Comparison of ENCODE assay signal across 19 cellular contexts in genomic region chr15:77869021-77869895, GRCh38.
DNase-seq lines count a peak whose midpoint lies in the region; ATAC-seq and TF ChIP-seq lines count a peak whose summit lies in the region.
"Had no signal": no experiment of that assay in that cellular context is flagged by ENCODE, and none has a peak within 500 bp of the region (broad histone marks: within the 10 kb centered on the region; RNA-seq: fewer than 3 reads in every experiment).

No MANE protein-coding gene starts in this region.

- no peaks in the 10 kb centered on the region for H3K9me3 ChIP-seq in spleen
- H3K9me3 ChIP-seq: vagina had no signal

- H3K27ac ChIP-seq in spleen: no peak overlapping the region
- H3K27ac ChIP-seq: PC-9, vagina had no signal

- intact Hi-C loops in Right ventricle myocardium inferior (cut with DNase I): no loop called here
- intact Hi-C loops in left cardiac atrium (cut with DNase I): no loop called here
- intact Hi-C loops in spleen (cut with DNase I; ENCODE audit: low total_unique reads): no loop called here

- WGBS in spleen, 5 donors: 67 to 73% (median 72%) methylated on average over 10 to 17 of the region's 17 CpGs

- peak in 1 of 11 experiments; percentile 6 for TF ChIP-seq CTCF in spleen (IDR thresholded peaks at IDR 0.05 in 8 of 11, conservative IDR thresholded peaks at IDR 0.05 in 3 of 11)

- peaks cover 0 to 7% (median 3%) of the 10 kb centered on the region in 6 donors for H3K4me1 ChIP-seq in spleen
- H3K4me1 ChIP-seq: vagina had no signal

- H3K27me3 ChIP-seq in spleen (replicated peaks in 1 of 7): peaks cover 0 to 14% (median 0%) of the 10 kb centered on the region in 7 donors
- H3K27me3 ChIP-seq: vagina had no signal

- no peak for ATAC-seq in Right ventricle myocardium inferior
- no peak for ATAC-seq in left cardiac atrium
- ATAC-seq in GM18867 (IDR thresholded peaks at IDR 0.05; ENCODE audit: unreplicated experiment): no peak
- ATAC-seq in GM18870 (IDR thresholded peaks at IDR 0.05; ENCODE audit: unreplicated experiment): no peak
- ATAC-seq: naive thymus-derived CD4-positive, alpha-beta T cell had no signal

- no peak for TF ChIP-seq POLR2A in spleen (IDR thresholded peaks at IDR 0.05)

- H3K4me3 ChIP-seq in spleen: no peak overlapping the region
- H3K4me3 ChIP-seq: PC-9, vagina had no signal

- DNase-seq in Right ventricle myocardium inferior (ENCODE audit: missing footprints): peak; percentile 43
- DNase-seq in left cardiac atrium: no peak
- peak; percentile 6 for DNase-seq in SW480 (ENCODE audit: low spot score)
- peak; percentile 93 for DNase-seq in left kidney (ENCODE audit: low read depth, low spot score)
- peak; percentile 46 for DNase-seq in spleen
- DNase-seq in DMS114 treated with DMSO at 0.1 percent for 48 hours (lab: John Stamatoyannopoulos, UW; ENCODE audit: unreplicated experiment): no peak
- DNase-seq: activated CD4-positive, CD25-positive, alpha-beta regulatory T cell; activated CD8-positive, alpha-beta memory T cell treated with anti-CD3 and anti-CD28 coated beads, Interleukin-2, amount 50 U/mL, for 4 hours; HCEC 1CT; head of caudate nucleus; Karpas-422; naive thymus-derived CD4-positive, alpha-beta T cell; NCI-H146; PC-9; stimulated activated naive B cell treated with anti-CD40 and anti-IgM and Interleukin-4, amounts not matched to agents 10 μg/mL and 1 μg/mL and 100 μg/mL, for 72 hours; T-helper 1 cell had no signal

- H3K36me3 ChIP-seq in spleen: no peaks in the 10 kb centered on the region
- H3K36me3 ChIP-seq: vagina had no signal

Comparison
In these comparisons a context has a peak if more than half of its experiments do, and no peak if none do; other contexts are left out.
1. DNase-seq: peak in Right ventricle myocardium inferior (single experiment), SW480 (single experiment), left kidney (single experiment) and spleen (single experiment); none in left cardiac atrium (single experiment) and DMS114 treated with DMSO at 0.1 percent for 48 hours (single experiment).